In the genomic region with DNA sequence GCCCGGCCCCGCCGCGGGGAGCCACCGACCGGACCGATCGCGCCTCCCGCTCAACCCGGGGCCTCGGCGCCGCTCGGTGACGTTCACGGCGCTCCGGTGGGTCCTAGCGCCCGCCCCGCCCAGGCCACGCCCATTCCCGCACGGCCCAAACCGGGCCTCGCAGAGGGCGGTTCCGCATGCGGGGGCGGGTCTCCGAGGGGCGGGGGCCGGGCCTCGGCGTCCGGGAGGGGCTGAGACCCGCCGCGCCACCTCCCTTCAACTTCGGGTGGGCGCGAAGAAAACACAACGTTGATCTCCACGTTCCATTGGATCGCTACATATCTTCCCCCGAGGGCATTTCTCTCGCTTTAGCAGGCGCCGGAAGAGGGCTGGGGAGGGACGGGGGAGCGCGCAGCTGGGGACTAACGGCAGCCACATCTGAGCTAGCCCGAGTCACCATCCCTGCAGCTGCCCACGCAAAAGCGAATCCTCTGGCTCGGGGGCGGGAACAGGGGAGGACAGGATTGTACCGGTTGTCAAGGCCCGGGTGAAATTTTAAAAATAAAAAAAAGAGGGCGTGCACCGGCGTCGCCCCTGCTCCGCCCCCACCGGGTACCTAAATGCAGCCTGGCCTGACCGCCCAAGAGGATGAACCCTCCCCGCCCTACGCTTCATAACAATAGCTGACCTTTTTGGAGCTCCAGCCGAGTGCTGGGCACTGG, we compare ENCODE assay signal across 8 cellular contexts.
DNase-seq lines count a peak whose midpoint lies in the region; ATAC-seq and TF ChIP-seq lines count a peak whose summit lies in the region.

TSS of gene MAD2L2 (minus strand) at position 78 of the 701 bp plus-strand sequence. CDS start 547 bp downstream, outside the sequence.

- no peak for TF ChIP-seq CTCF in VCaP (conservative IDR thresholded peaks at IDR 0.05)

- H3K27ac ChIP-seq in VCaP (peak within 1 kb of the TSS; percentile 78), skin epidermis (peak within 1 kb of the TSS; percentile 66 to 95 (median 88))

- H3K4me3 ChIP-seq in skin epidermis = peak within 1 kb of the TSS; percentile 76 to 95 (median 83)

- in situ Hi-C loops in T47D (cut with HindIII; ENCODE audit: low pct_unique_long_range_greater_than_20kb, low sequenced_read_pairs) = no loop called here

- peak; percentile 29 to 86 for DNase-seq in NCI-H526 (lab: John Stamatoyannopoulos, UW)
- no peak for DNase-seq in NCI-H526 treated with DMSO at 0.1 percent for 48 hours (lab: John Stamatoyannopoulos, UW)
- DNase-seq in NCI-H2081 treated with DMSO at 0.1 percent for 48 hours (lab: John Stamatoyannopoulos, UW) = peak; percentile 69
- peak; percentile 79 to 81 for DNase-seq in T47D (ENCODE audit: low read depth in 1 of 2, low spot score in 1 of 2)
- peak; percentile 95 for DNase-seq in iPS-NIHi11 (ENCODE audit: low spot score)

- peak; percentile 74 for ATAC-seq in HG02884 (IDR thresholded peaks at IDR 0.05; ENCODE audit: unreplicated experiment)
